ENCODE assay signal across 30 cellular contexts in the genomic region with DNA sequence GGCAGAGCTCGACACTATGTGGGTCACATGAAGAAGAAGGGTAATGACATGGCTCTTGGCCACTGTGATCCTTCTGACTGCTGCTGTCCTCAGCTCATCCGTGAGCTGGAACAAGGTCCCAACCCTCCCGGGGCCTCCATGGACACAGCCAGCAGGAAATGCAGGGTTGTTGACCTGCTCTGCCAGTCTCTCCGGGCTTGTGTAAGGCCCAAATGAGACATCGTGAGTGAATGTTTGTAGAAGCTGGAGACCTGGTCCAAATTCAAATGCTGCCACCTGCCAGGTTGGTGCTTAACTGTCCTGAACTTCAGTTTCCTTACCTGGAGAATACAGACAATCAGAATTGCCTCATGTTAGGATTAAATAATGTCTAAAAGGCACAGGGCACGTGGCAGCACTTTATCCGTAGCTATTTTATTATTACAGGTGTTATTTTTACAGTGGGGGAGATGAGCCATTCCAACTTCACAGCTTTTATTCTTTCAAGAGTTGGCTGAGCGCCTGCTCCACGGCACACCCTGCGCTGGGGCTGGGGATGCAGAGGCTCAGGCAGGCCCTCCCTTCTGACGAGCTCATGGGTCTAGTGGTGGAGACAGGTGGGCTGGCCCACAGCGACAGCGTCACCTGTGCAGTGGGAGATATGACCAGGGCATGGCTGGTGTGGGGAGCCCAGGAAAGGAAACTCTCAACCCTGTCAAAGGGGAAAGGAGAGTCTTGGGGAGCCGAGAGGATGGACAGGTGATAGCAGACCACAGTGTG. TPM values are rescaled to one million over a fixed set of nuclear protein-coding genes. Genes with fewer than 3 reads are reported as not detected.
DNase-seq lines count a peak whose midpoint lies in the region; ATAC-seq, FAIRE-seq and TF ChIP-seq lines count a peak whose summit lies in the region.
"Had no signal": no experiment of that assay in that cellular context is flagged by ENCODE, and none has a peak within 500 bp of the region (broad histone marks: within the 10 kb centered on the region; RNA-seq: fewer than 3 reads in every experiment).

No MANE protein-coding gene starts in this region.

- H3K4me3 Mint-ChIP-seq in activated CD4-positive, alpha-beta T cell treated with anti-CD3 and anti-CD28 coated beads, Interleukin-2, amount 10 ng/mL, durations not matched to agents 7 days and 5 days = no peak overlapping the region
- H3K4me3 Mint-ChIP-seq: activated CD4-positive, alpha-beta memory T cell treated with anti-CD3 and anti-CD28 coated beads, Interleukin-2, amount 10 ng/mL, durations not matched to agents 7 days and 5 days; activated naive CD4-positive, alpha-beta T cell treated with anti-CD3 and anti-CD28 coated beads for 36 hours; activated T-helper 1 cell treated with anti-CD3 and anti-CD28 coated beads, Interleukin-12 subunit alpha, Interleukin-12 subunit beta, Interleukin-2, Interleukin-4 antibody, amounts not matched to agents 30 ng/mL and 10 ng/mL and 1 ng/mL, durations not matched to agents 14 hours and 24 hours and 36 hours; CD8-positive, alpha-beta memory T cell; nephron progenitor cell had no signal

- no peak for TF ChIP-seq CTCF in bronchial epithelial cell (IDR thresholded peaks at IDR 0.05; ENCODE audit: insufficient read depth, low read length, severe bottlenecking)

- no peak overlapping the region for H3K4me3 ChIP-seq in bronchial epithelial cell (ENCODE audit: low read depth, low read length)
- H3K4me3 ChIP-seq: gastroesophageal sphincter, GM12878, hepatocyte, pancreas, SK-N-MC had no signal

- POLR2A ChIA-PET in activated CD4-positive, alpha-beta T cell treated with anti-CD3 and anti-CD28 coated beads, Interleukin-2, amount 10 ng/mL, durations not matched to agents 7 days and 5 days (lab: Charles Lee) = no interaction called here

- CTCF ChIA-PET in activated CD4-positive, alpha-beta T cell treated with anti-CD3 and anti-CD28 coated beads, Interleukin-2, amount 10 ng/mL, durations not matched to agents 7 days and 5 days (lab: Charles Lee) = no interaction called here

- FAIRE-seq in bronchial epithelial cell (lab: Jason Lieb, UNC) = no peak
- FAIRE-seq: GM12878, pancreas, small intestine, TTC549 had no signal

- peaks cover 2% of the 10 kb centered on the region for H3K9me3 Mint-ChIP-seq in activated CD4-positive, alpha-beta T cell treated with anti-CD3 and anti-CD28 coated beads, Interleukin-2, amount 10 ng/mL, durations not matched to agents 7 days and 5 days
- H3K9me3 Mint-ChIP-seq: activated CD4-positive, alpha-beta memory T cell treated with anti-CD3 and anti-CD28 coated beads, Interleukin-2, amount 10 ng/mL, durations not matched to agents 7 days and 5 days; activated T-helper 1 cell treated with anti-CD3 and anti-CD28 coated beads, Interleukin-12 subunit alpha, Interleukin-12 subunit beta, Interleukin-2, Interleukin-4 antibody, amounts not matched to agents 30 ng/mL and 10 ng/mL and 1 ng/mL, durations not matched to agents 14 hours and 24 hours and 36 hours had no signal

- no peaks in the 10 kb centered on the region for H3K36me3 Mint-ChIP-seq in activated CD4-positive, alpha-beta T cell treated with anti-CD3 and anti-CD28 coated beads, Interleukin-2, amount 10 ng/mL, durations not matched to agents 7 days and 5 days (ENCODE audit: low read depth)
- H3K36me3 Mint-ChIP-seq: CD8-positive, alpha-beta memory T cell had no signal

- H3K27ac Mint-ChIP-seq in activated CD4-positive, alpha-beta T cell treated with anti-CD3 and anti-CD28 coated beads, Interleukin-2, amount 10 ng/mL, durations not matched to agents 7 days and 5 days = no peak overlapping the region
- H3K27ac Mint-ChIP-seq: activated CD4-positive, alpha-beta memory T cell treated with anti-CD3 and anti-CD28 coated beads, Interleukin-2, amount 10 ng/mL, durations not matched to agents 7 days and 5 days; activated naive CD4-positive, alpha-beta T cell treated with anti-CD3 and anti-CD28 coated beads for 36 hours; activated T-helper 1 cell treated with anti-CD3 and anti-CD28 coated beads, Interleukin-12 subunit alpha, Interleukin-12 subunit beta, Interleukin-2, Interleukin-4 antibody, amounts not matched to agents 30 ng/mL and 10 ng/mL and 1 ng/mL, durations not matched to agents 14 hours and 24 hours and 36 hours; CD8-positive, alpha-beta memory T cell had no signal

- no peaks in the 10 kb centered on the region for H3K27me3 Mint-ChIP-seq in activated CD4-positive, alpha-beta T cell treated with anti-CD3 and anti-CD28 coated beads, Interleukin-2, amount 10 ng/mL, durations not matched to agents 7 days and 5 days

- ATAC-seq in Right ventricle myocardium superior (ENCODE audit: poor library complexity) (peak; percentile 40), left cardiac atrium (no peak), left lobe of liver (peak; percentile 45), GM21528 (IDR thresholded peaks at IDR 0.05; ENCODE audit: low FRiP score, unreplicated experiment) (no peak)
- ATAC-seq: activated CD4-positive, CD25-positive, alpha-beta regulatory T cell treated with anti-CD3 and anti-CD28 coated beads, Interleukin-2, amount 50 U/mL, for 24 hours; gastroesophageal sphincter; GM12878; pancreas had no signal

- H3K4me1 Mint-ChIP-seq in activated CD4-positive, alpha-beta T cell treated with anti-CD3 and anti-CD28 coated beads, Interleukin-2, amount 10 ng/mL, durations not matched to agents 7 days and 5 days = no peaks in the 10 kb centered on the region
- H3K4me1 Mint-ChIP-seq: CD8-positive, alpha-beta memory T cell had no signal

- intact Hi-C loops in Right ventricle myocardium superior (cut with DNase I) = no loop called here
- intact Hi-C loops in left cardiac atrium (cut with DNase I) = no loop called here

- H3K36me3 ChIP-seq in bronchial epithelial cell (ENCODE audit: control insufficient read depth, insufficient read depth, low read length) = peaks cover 2% of the 10 kb centered on the region
- H3K36me3 ChIP-seq: gastroesophageal sphincter, pancreas had no signal

- DNase-seq in Right ventricle myocardium superior (peak; percentile 25), left cardiac atrium (no peak), bronchial epithelial cell (ENCODE audit: low read depth) (peak; percentile 26), left lobe of liver (ENCODE audit: low spot score) (no peak), NCI-H524 treated with DMSO at 0.1 percent for 48 hours (lab: John Stamatoyannopoulos, UW) (no peak)
- DNase-seq in activated CD4-positive, alpha-beta T cell treated with anti-CD3 and anti-CD28 coated beads, Interleukin-2, amount 10 ng/mL, durations not matched to agents 7 days and 5 days = no peak
- DNase-seq: activated CD4-positive, alpha-beta memory T cell treated with anti-CD3 and anti-CD28 coated beads, Interleukin-2, amount 10 ng/mL, durations not matched to agents 7 days and 5 days; activated CD8-positive, alpha-beta memory T cell treated with anti-CD3 and anti-CD28 coated beads, Interleukin-2, amount 50 U/mL, for 48 hours; activated naive CD4-positive, alpha-beta T cell treated with anti-CD3 and anti-CD28 coated beads for 36 hours; cerebellar nuclear complex; DMS153; HCEC 1CT; mesenchymal stem cell; NCI-H1436; NCI-H2107; nephron progenitor cell; retina; small intestine; stimulated activated naive CD4-positive, alpha-beta T cell; T-helper 1 cell had no signal

- H3K27me3 ChIP-seq in bronchial epithelial cell (ENCODE audit: control insufficient read depth, insufficient read depth, low read length) = no peaks in the 10 kb centered on the region
- H3K27me3 ChIP-seq: gastroesophageal sphincter, hepatocyte, pancreas had no signal

RNA-seq across cellular contexts. Expression of gene ARHGEF4, which starts 15.1 kb away (rescaled TPM):
- 5.1 TPM for total RNA-seq in Right ventricle myocardium superior
- 1 to 10 TPM; 3.9 to 8.3 TPM for total RNA-seq in left cardiac atrium
- 74.8 and 107 TPM in 2 replicates for total RNA-seq in bronchial epithelial cell
- 1.3 TPM for total RNA-seq in left lobe of liver
- total RNA-seq in activated CD4-positive, alpha-beta T cell treated with anti-CD3 and anti-CD28 coated beads, Interleukin-2, amount 10 ng/mL, durations not matched to agents 7 days and 5 days = under 1 TPM; 0.40 to 0.47 TPM

Comparison
In these comparisons a context has a peak if more than half of its experiments do, and no peak if none do; other contexts are left out.
1. ATAC-seq: peak in Right ventricle myocardium superior (single experiment) and left lobe of liver (single experiment); none in left cardiac atrium (0 of 2) and GM21528 (single experiment).
2. DNase-seq: peak in Right ventricle myocardium superior (single experiment) and bronchial epithelial cell (single experiment); none in left cardiac atrium (single experiment), left lobe of liver (single experiment), NCI-H524 treated with DMSO at 0.1 percent for 48 hours (single experiment) and activated CD4-positive, alpha-beta T cell treated with anti-CD3 and anti-CD28 coated beads, Interleukin-2, amount 10 ng/mL, durations not matched to agents 7 days and 5 days (single experiment).